17 cellular contexts compared by ENCODE assay signal in the genomic region with DNA sequence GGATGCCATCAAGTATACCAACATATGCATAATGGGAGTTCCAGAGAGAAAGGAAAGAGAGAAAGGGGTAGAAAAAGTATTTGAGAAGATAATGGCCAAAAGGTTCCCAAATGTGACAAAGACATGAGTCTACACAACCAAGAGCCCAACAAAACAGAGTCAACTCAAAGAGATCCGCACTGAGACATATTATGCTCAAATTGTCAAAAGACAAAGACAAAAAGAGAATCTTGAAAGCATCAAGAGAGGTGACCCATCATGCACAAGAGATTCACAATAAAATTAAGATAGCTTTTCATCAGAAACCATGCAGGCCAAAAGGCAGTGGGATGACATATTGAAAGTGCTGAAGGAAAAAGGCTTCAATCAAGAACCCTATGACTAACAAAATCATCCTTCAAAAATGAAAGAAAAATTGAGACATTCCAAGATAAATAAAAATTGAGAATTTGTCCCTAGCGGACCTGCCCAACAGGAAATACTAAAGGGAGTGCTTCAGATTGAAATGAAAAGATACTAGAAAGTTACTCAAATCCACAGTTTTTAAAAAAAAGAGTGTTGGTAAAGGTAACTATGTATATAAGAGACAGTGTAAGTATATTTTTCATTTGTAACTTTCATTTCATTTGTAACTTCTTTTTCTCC.
DNase-seq lines count a peak whose midpoint lies in the region; ATAC-seq and FAIRE-seq lines count a peak whose summit lies in the region.
"Had no signal": no experiment of that assay in that cellular context is flagged by ENCODE, and none has a peak within 500 bp of the region (broad histone marks: within the 10 kb centered on the region; RNA-seq: fewer than 3 reads in every experiment).

No MANE protein-coding gene starts in this region.

- FAIRE-seq in RCC 7860 (lab: Jason Lieb, UNC), result peak; percentile 15

- H3K27me3 Mint-ChIP-seq in stimulated activated naive CD8-positive, alpha-beta T cell treated with anti-CD3 and anti-CD28 coated beads, Interleukin-15, Interleukin-2, amounts not matched to agents 100 ng/mL and 50 ng/mL, for 24 hours, result no peaks in the 10 kb centered on the region
- H3K27me3 Mint-ChIP-seq in stimulated activated naive CD8-positive, alpha-beta T cell treated with anti-CD3 and anti-CD28 coated beads, Interleukin-15, amount 100 ng/mL, for 72 hours, result no peaks in the 10 kb centered on the region
- H3K27me3 Mint-ChIP-seq: B cell; CD4-positive, alpha-beta T cell had no signal

- peak overlapping the region; percentile 64 for H3K27ac ChIP-seq in epithelial cell of prostate
- H3K27ac ChIP-seq: SJSA1 had no signal

- DNase-seq in stimulated activated naive CD8-positive, alpha-beta T cell treated with anti-CD3 and anti-CD28 coated beads, Interleukin-15, amount 100 ng/mL, for 72 hours, result no peak
- DNase-seq in RCC 7860 (ENCODE audit: low spot score), result no peak
- DNase-seq in epithelial cell of prostate (ENCODE audit: low read depth, low spot score), result no peak
- DNase-seq in NCI-H1436 treated with DMSO at 0.1 percent for 48 hours (lab: John Stamatoyannopoulos, UW), result no peak
- no peak for DNase-seq in midbrain (lab: John Stamatoyannopoulos, UW)
- DNase-seq: CD4-positive, alpha-beta T cell; DMS53; MV-4-11; NCI-H1417 treated with DMSO at 0.1 percent for 48 hours; NCI-H2029 treated with DMSO at 0.1 percent for 48 hours; NCI-H2171 treated with DMSO at 0.1 percent for 48 hours; NCI-H446 treated with DMSO at 0.1 percent for 48 hours had no signal

- H3K9me3 Mint-ChIP-seq in stimulated activated naive CD8-positive, alpha-beta T cell treated with anti-CD3 and anti-CD28 coated beads, Interleukin-15, Interleukin-2, amounts not matched to agents 100 ng/mL and 50 ng/mL, for 24 hours, result peaks cover 13% of the 10 kb centered on the region
- H3K9me3 Mint-ChIP-seq in stimulated activated naive CD8-positive, alpha-beta T cell treated with anti-CD3 and anti-CD28 coated beads, Interleukin-15, amount 100 ng/mL, for 72 hours, result peaks cover 48 to 50% of the 10 kb centered on the region in 2 donors

- no peak for ATAC-seq in stimulated activated naive CD8-positive, alpha-beta T cell treated with anti-CD3 and anti-CD28 coated beads, Interleukin-15, amount 100 ng/mL, for 72 hours
- no peak for ATAC-seq in HG03196 (IDR thresholded peaks at IDR 0.05; ENCODE audit: unreplicated experiment)
- ATAC-seq: HCT116 had no signal

- no peak overlapping the region for H3K4me3 Mint-ChIP-seq in stimulated activated naive CD8-positive, alpha-beta T cell treated with anti-CD3 and anti-CD28 coated beads, Interleukin-15, Interleukin-2, amounts not matched to agents 100 ng/mL and 50 ng/mL, for 24 hours
- H3K4me3 Mint-ChIP-seq in stimulated activated naive CD8-positive, alpha-beta T cell treated with anti-CD3 and anti-CD28 coated beads, Interleukin-15, amount 100 ng/mL, for 72 hours, result no peak overlapping the region
- H3K4me3 Mint-ChIP-seq: B cell; CD4-positive, alpha-beta T cell had no signal

- peak overlapping the region; percentile 39 for H3K27ac Mint-ChIP-seq in stimulated activated naive CD8-positive, alpha-beta T cell treated with anti-CD3 and anti-CD28 coated beads, Interleukin-15, Interleukin-2, amounts not matched to agents 100 ng/mL and 50 ng/mL, for 24 hours
- no peak overlapping the region for H3K27ac Mint-ChIP-seq in stimulated activated naive CD8-positive, alpha-beta T cell treated with anti-CD3 and anti-CD28 coated beads, Interleukin-15, amount 100 ng/mL, for 72 hours
- H3K27ac Mint-ChIP-seq: B cell; CD4-positive, alpha-beta T cell had no signal

- H3K4me1 Mint-ChIP-seq in stimulated activated naive CD8-positive, alpha-beta T cell treated with anti-CD3 and anti-CD28 coated beads, Interleukin-15, Interleukin-2, amounts not matched to agents 100 ng/mL and 50 ng/mL, for 24 hours (ENCODE audit: low read depth), result peaks cover 69% of the 10 kb centered on the region
- peaks cover 36% of the 10 kb centered on the region for H3K4me1 Mint-ChIP-seq in stimulated activated naive CD8-positive, alpha-beta T cell treated with anti-CD3 and anti-CD28 coated beads, Interleukin-15, amount 100 ng/mL, for 72 hours

- peaks cover 51% of the 10 kb centered on the region for H3K36me3 Mint-ChIP-seq in stimulated activated naive CD8-positive, alpha-beta T cell treated with anti-CD3 and anti-CD28 coated beads, Interleukin-15, Interleukin-2, amounts not matched to agents 100 ng/mL and 50 ng/mL, for 24 hours (ENCODE audit: low read depth)
